ENCODE assay signal across 16 cellular contexts in the genomic region with DNA sequence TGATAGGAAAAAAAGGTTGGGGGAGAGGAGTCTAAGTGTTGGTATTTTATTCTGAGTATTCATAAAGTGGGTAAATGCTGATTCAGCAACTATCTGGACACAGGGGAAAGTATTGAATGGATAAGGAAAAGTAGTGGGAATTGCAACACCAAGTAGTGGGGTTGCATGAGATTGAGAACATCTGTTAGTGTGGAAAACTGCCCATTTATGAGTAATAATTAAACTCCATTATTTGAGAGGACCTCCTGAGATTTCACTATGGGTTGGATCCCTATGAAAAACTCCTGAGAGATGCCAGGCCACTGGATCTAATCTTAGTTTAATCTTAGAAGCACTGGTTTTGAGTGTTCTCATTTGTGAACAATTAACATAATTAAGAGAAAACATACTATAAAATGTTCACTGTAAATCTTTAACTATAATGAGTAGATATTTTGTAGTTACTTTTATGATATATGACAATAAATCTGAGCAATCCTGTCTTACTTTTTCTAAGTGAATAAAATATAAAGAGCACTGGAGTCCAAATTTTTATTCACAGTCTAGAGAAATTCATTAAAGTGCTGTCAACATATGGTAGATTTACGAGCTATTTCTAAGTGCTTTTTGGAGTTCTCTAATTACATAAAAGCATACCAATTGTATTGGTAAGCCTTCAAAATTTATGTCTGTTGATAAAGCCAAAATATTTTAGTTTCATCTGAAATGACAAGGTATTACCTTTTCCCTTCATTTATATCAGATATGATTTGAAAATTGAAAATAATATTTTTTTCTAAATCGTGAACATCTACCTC.
DNase-seq lines count a peak whose midpoint lies in the region; FAIRE-seq and TF ChIP-seq lines count a peak whose summit lies in the region.
"Had no signal": no experiment of that assay in that cellular context is flagged by ENCODE, and none has a peak within 500 bp of the region (broad histone marks: within the 10 kb centered on the region; RNA-seq: fewer than 3 reads in every experiment).

No MANE protein-coding gene starts in this region.

- CTCF ChIA-PET in endothelial cell of umbilical vein (lab: Charles Lee), result interaction anchor here (1.0 kb wide), 1 partner anchor 26 kb away, joined by 3 read pairs; no protein-coding TSS in a partner anchor

- no peaks in the 10 kb centered on the region for H3K27me3 ChIP-seq in endothelial cell of umbilical vein (ENCODE audit: control insufficient read depth in 2 of 2, insufficient read depth in 2 of 2, low read length in 2 of 2)
- H3K27me3 ChIP-seq: adrenal gland had no signal

- POLR2A ChIA-PET in endothelial cell of umbilical vein (lab: Charles Lee), result no interaction called here

- no peaks in the 10 kb centered on the region for H3K27me3 Mint-ChIP-seq in nephron (ENCODE audit: low read depth)
- H3K27me3 Mint-ChIP-seq: activated B cell treated with CpG ODN at 0.5 μM for 24 hours; stimulated activated naive CD8-positive, alpha-beta T cell treated with anti-CD3 and anti-CD28 coated beads, Interleukin-15, Interleukin-2, amounts not matched to agents 100 ng/mL and 50 ng/mL, for 24 hours had no signal

- peak; percentile 33 for FAIRE-seq in endothelial cell of umbilical vein (lab: Jason Lieb, UNC)

- BruUV-seq in endothelial cell of umbilical vein (replicated peaks; lab: Mats Ljungman, UMichigan), result no TSS peak

- dilution Hi-C loops in endothelial cell of umbilical vein (cut with MboI; ENCODE audit: extremely low pct_ligation_motif_present, low sequenced_read_pairs), result no loop called here

- H3K9me3 Mint-ChIP-seq in nephron, result peaks cover 11% of the 10 kb centered on the region

- peak; percentile 68 for DNase-seq in AG20443 (ENCODE audit: low spot score)
- peak; percentile 60 for DNase-seq in NCI-H446 treated with DMSO at 0.1 percent for 48 hours (lab: John Stamatoyannopoulos, UW)
- no peak for DNase-seq in endothelial cell of umbilical vein (ENCODE audit: low read depth, low spot score)
- no peak for DNase-seq in SHP77 treated with DMSO at 0.1 percent for 48 hours (lab: John Stamatoyannopoulos, UW)
- DNase-seq in DMS114 treated with DMSO at 0.1 percent for 48 hours (lab: John Stamatoyannopoulos, UW; ENCODE audit: unreplicated experiment), result no peak
- DNase-seq in amniotic stem cell (lab: John Stamatoyannopoulos, UW), result no peak
- DNase-seq in HUDEP-2 (lab: John Stamatoyannopoulos, UW; ENCODE audit: unreplicated experiment in 76 of 76), result no peak
- DNase-seq: activated B cell treated with CpG ODN at 0.5 μM for 24 hours; activated T-cell treated with anti-CD3 and anti-CD28 coated beads for 4 hours; adrenal gland; Caco-2; effector memory CD4-positive, alpha-beta T cell; NCI-H1092 treated with DMSO at 0.1 percent for 48 hours had no signal

- H2AFZ ChIP-seq in endothelial cell of umbilical vein (ENCODE audit: low read depth, low read length), result no peak overlapping the region

- TF ChIP-seq CTCF in endothelial cell of umbilical vein (IDR thresholded peaks at IDR 0.05; ENCODE audit: extremely low read depth in 1 of 2, insufficient read depth in 1 of 2, low read depth in 1 of 2, low read length in 2 of 2) (no peak), nephron (IDR thresholded peaks at IDR 0.05; ENCODE audit: unreplicated experiment in 3 of 3) (no peak)

- no peak overlapping the region for H3K9ac ChIP-seq in endothelial cell of umbilical vein (replicated peaks; ENCODE audit: extremely low read depth, insufficient read depth, low read length)

- H3K4me3 Mint-ChIP-seq in nephron, result no peak overlapping the region
- H3K4me3 Mint-ChIP-seq: activated B cell treated with CpG ODN at 0.5 μM for 24 hours; stimulated activated naive CD8-positive, alpha-beta T cell treated with anti-CD3 and anti-CD28 coated beads, Interleukin-15, Interleukin-2, amounts not matched to agents 100 ng/mL and 50 ng/mL, for 24 hours had no signal

- H3K4me1 ChIP-seq in endothelial cell of umbilical vein (ENCODE audit: control insufficient read depth, extremely low read depth, insufficient read depth, low read length), result no peaks in the 10 kb centered on the region
- H3K4me1 ChIP-seq: Caco-2, prostate gland had no signal

- H3K4me3 ChIP-seq in endothelial cell of umbilical vein (replicated peaks in 1 of 3; ENCODE audit: insufficient read depth in 1 of 3, low read depth in 1 of 3, low read length in 3 of 3), result no peak overlapping the region
- H3K4me3 ChIP-seq: adrenal gland, prostate gland had no signal

- H3K27ac Mint-ChIP-seq in nephron, result peak overlapping the region in 2 of 3 experiments; percentile 16 to 40
- H3K27ac Mint-ChIP-seq: activated B cell treated with CpG ODN at 0.5 μM for 24 hours; stimulated activated naive CD8-positive, alpha-beta T cell treated with anti-CD3 and anti-CD28 coated beads, Interleukin-15, Interleukin-2, amounts not matched to agents 100 ng/mL and 50 ng/mL, for 24 hours had no signal

- H3K9me1 ChIP-seq in endothelial cell of umbilical vein (replicated peaks; ENCODE audit: control insufficient read depth, extremely low read depth, insufficient read depth, low read length), result no peaks in the 10 kb centered on the region

- no peaks in the 10 kb centered on the region for H3K36me3 ChIP-seq in endothelial cell of umbilical vein (ENCODE audit: control insufficient read depth in 2 of 2, extremely low read depth in 1 of 2, insufficient read depth in 2 of 2, low read length in 2 of 2)
- H3K36me3 ChIP-seq: adrenal gland, prostate gland had no signal

- TF ChIP-seq POLR2A in endothelial cell of umbilical vein (IDR thresholded peaks at IDR 0.05; ENCODE audit: low read depth, low read length), result no peak

- H3K36me3 Mint-ChIP-seq in nephron (ENCODE audit: low read depth), result peaks cover 28% of the 10 kb centered on the region

- H3K4me2 ChIP-seq in endothelial cell of umbilical vein (ENCODE audit: insufficient read depth, low read length), result no peak overlapping the region

- H3K27ac ChIP-seq in endothelial cell of umbilical vein (ENCODE audit: insufficient read depth, low read depth, low read length), result no peak overlapping the region
- H3K27ac ChIP-seq: adrenal gland, prostate gland had no signal

- peaks cover 3% of the 10 kb centered on the region for H3K9me3 ChIP-seq in endothelial cell of umbilical vein (replicated peaks; ENCODE audit: control insufficient read depth, insufficient read depth, low read length)
- H3K9me3 ChIP-seq: prostate gland had no signal

- intact Hi-C loops in endothelial cell of umbilical vein (cut with micrococcal nuclease), result no loop called here

- H3K4me1 Mint-ChIP-seq in nephron, result peaks cover 5% of the 10 kb centered on the region
- H3K4me1 Mint-ChIP-seq: activated B cell treated with CpG ODN at 0.5 μM for 24 hours had no signal

- H4K20me1 ChIP-seq in endothelial cell of umbilical vein (replicated peaks; ENCODE audit: control insufficient read depth, extremely low read depth, insufficient read depth, low read length), result no peaks in the 10 kb centered on the region

- H3K79me2 ChIP-seq in endothelial cell of umbilical vein (ENCODE audit: control insufficient read depth, insufficient read depth, low read length), result no peaks in the 10 kb centered on the region

TF ChIP-seq in endothelial cell of umbilical vein, 7 proteins besides CTCF, POLR2A, EP300 and RAD21:
- TF ChIP-seq JUN (IDR thresholded peaks at IDR 0.05; ENCODE audit: borderline replicate concordance, insufficient read depth, insufficient read length, low read depth), result no peak
- no peak for TF ChIP-seq EZH2 (IDR thresholded peaks at IDR 0.05; ENCODE audit: borderline replicate concordance, low read depth, low read length, severe bottlenecking)
- TF ChIP-seq, protein P1, sequence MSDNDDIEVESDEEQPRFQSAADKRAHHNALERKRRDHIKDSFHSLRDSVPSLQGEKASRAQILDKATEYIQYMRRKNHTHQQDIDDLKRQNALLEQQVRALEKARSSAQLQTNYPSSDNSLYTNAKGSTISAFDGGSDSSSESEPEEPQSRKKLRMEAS (IDR thresholded peaks at IDR 0.05; ENCODE audit: insufficient read depth, insufficient read length), result no peak
- TF ChIP-seq MYC (IDR thresholded peaks at IDR 0.05; ENCODE audit: low read depth, low read length), result no peak
- no peak for TF ChIP-seq POLR2AphosphoS5 (IDR thresholded peaks at IDR 0.05; ENCODE audit: insufficient read depth, low read depth, low read length)
- no peak for TF ChIP-seq GATA2 (IDR thresholded peaks at IDR 0.05; ENCODE audit: insufficient read depth, insufficient read length, low read depth, low read length)
- TF ChIP-seq FOS (IDR thresholded peaks at IDR 0.05; ENCODE audit: borderline replicate concordance, insufficient read depth, low read length), result no peak

Comparison
In these comparisons a context has a peak if more than half of its experiments do, and no peak if none do; other contexts are left out.
1. DNase-seq: peak in AG20443 (single experiment) and NCI-H446 treated with DMSO at 0.1 percent for 48 hours (single experiment); none in endothelial cell of umbilical vein (single experiment), SHP77 treated with DMSO at 0.1 percent for 48 hours (single experiment), DMS114 treated with DMSO at 0.1 percent for 48 hours (single experiment), amniotic stem cell (single experiment) and HUDEP-2 (0 of 76).